In genomic region chr15:71437919-71438318, GRCh38 we compare ENCODE assay signal across 23 cellular contexts.
DNase-seq lines count a peak whose midpoint lies in the region; FAIRE-seq and TF ChIP-seq lines count a peak whose summit lies in the region.
"Had no signal": no experiment of that assay in that cellular context is flagged by ENCODE, and none has a peak within 500 bp of the region (broad histone marks: within the 10 kb centered on the region; RNA-seq: fewer than 3 reads in every experiment).

No MANE protein-coding gene starts in this region.

- H3K36me3 ChIP-seq in H1 (ENCODE audit: control insufficient read depth in 2 of 4, insufficient read depth in 4 of 4, low read length in 3 of 4) (peaks cover 0 to 3% (median 0%) of the 10 kb centered on the region in 4 experiments; a peak in 1 of 8 replicates), H7 (replicated peaks; ENCODE audit: control insufficient read depth, insufficient read depth, low read length) (no peaks in the 10 kb centered on the region)
- H3K36me3 ChIP-seq: neutrophil, thoracic aorta had no signal

- no peak overlapping the region for H2BK20ac ChIP-seq in H1 (ENCODE audit: low read length)

- no peak overlapping the region for H2AFZ ChIP-seq in H1 (ENCODE audit: low read length)

- DNase-seq in ELR (ENCODE audit: low read depth) (peak; percentile 35), M059J (ENCODE audit: low read depth) (peak; percentile 50), H1 (ENCODE audit: low read depth in 1 of 2, low spot score in 2 of 2) (no peak), renal cortical epithelial cell (ENCODE audit: low read depth) (peak; percentile 32), activated T-cell treated with anti-CD3 and anti-CD28 coated beads for 4 hours (no peak), HuH-7 (ENCODE audit: low spot score) (no peak), H7 (no peak)
- DNase-seq: activated CD4-positive, alpha-beta T cell treated with anti-CD3 and anti-CD28 coated beads for 36 hours; activated naive CD4-positive, alpha-beta T cell treated with anti-CD3 and anti-CD28 coated beads, Interleukin-2, amount 10 ng/mL, durations not matched to agents 7 days and 5 days; aorta; CD8-positive, alpha-beta memory T cell; DMS53; HFFc6; NCI-H1436; NCI-H526 treated with DMSO at 0.1 percent for 48 hours; Right ventricle myocardium superior; stimulated activated CD4-positive, alpha-beta T cell treated with anti-CD3 and anti-CD28 coated beads, Interleukin-2, amount 100 ng/mL, for 48 hours; stimulated activated naive CD4-positive, alpha-beta T cell treated with Interleukin-2 at 50 U/mL for 16 hours; T-cell had no signal

- POLR2A ChIA-PET in H1 (lab: Charles Lee; ENCODE audit: partially characterized antibody): no interaction called here

- H3K4me1 ChIP-seq in H1 (replicated peaks in 1 of 4; ENCODE audit: control insufficient read depth in 3 of 4, insufficient read depth in 4 of 4, low read length in 3 of 4): peaks cover 0 to 3% (median under 1%) of the 10 kb centered on the region in 4 experiments; a peak in 2 of 7 replicates

- no peaks in the 10 kb centered on the region for H3K9me3 ChIP-seq in H1 (ENCODE audit: insufficient read depth in 2 of 2, low read depth in 1 of 2, low read length in 1 of 2)
- H3K9me3 ChIP-seq: neutrophil, thoracic aorta had no signal

- 80% methylated on average over 3 of the region's 4 CpGs; no CpG with 5 or more reads in 1 of the 2 experiments for WGBS in H1 (ENCODE audit: extremely low coverage in 1 of 2, insufficient coverage in 1 of 2, insufficient read length in 1 of 2, insufficient replicate concordance in 2 of 2, low coverage in 1 of 2, low lambda C conversion rate in 2 of 2, missing lambda C conversion rate in 1 of 2), 2 experiments

- H3K18ac ChIP-seq in H1 (ENCODE audit: extremely low read depth, low read length): no peak overlapping the region

- no peak overlapping the region for H3K56ac ChIP-seq in H1 (replicated peaks; ENCODE audit: insufficient read length, low read depth, low read length)

- H3K9ac ChIP-seq in H1 (replicated peaks in 1 of 4; ENCODE audit: extremely low read depth in 1 of 4, low read depth in 3 of 4, low read length in 3 of 4): no peak overlapping the region

- TF ChIP-seq EP300 in H1 (IDR thresholded peaks at IDR 0.05; ENCODE audit: borderline replicate concordance in 1 of 2, low read depth in 2 of 2, low read length in 2 of 2): no peak

- H3K23ac ChIP-seq in H1 (ENCODE audit: insufficient read length): no peak overlapping the region

- H3K14ac ChIP-seq in H1 (ENCODE audit: insufficient read length): no peak overlapping the region

- H3K4me3 ChIP-seq in H1 (ENCODE audit: extremely low read depth in 1 of 4, insufficient read depth in 2 of 4, low read depth in 3 of 4, low read length in 4 of 4) (no peak overlapping the region), H7 (ENCODE audit: insufficient read depth, low read depth, low read length) (no peak overlapping the region)
- H3K4me3 ChIP-seq: thoracic aorta had no signal

- CTCF ChIA-PET in H1 (lab: Charles Lee; ENCODE audit: partially characterized antibody): interaction anchor here (0.6 to 1.9 kb wide), 5 partner anchors 26 to 244 kb away, joined by 3 to 11 read pairs (median 3); no protein-coding TSS in a partner anchor

- H2AK5ac ChIP-seq in H1 (ENCODE audit: low read depth, low read length): no peak overlapping the region

- TF ChIP-seq RAD21 in H1 (IDR thresholded peaks at IDR 0.05 in 1 of 2, conservative IDR thresholded peaks at IDR 0.05 in 1 of 2; ENCODE audit: low read depth in 2 of 2, low read length in 2 of 2): no peak

- no peak overlapping the region for H2BK15ac ChIP-seq in H1 (ENCODE audit: low read length)

- peak overlapping the region; percentile 25 for H4K91ac ChIP-seq in H1 (replicated peaks; ENCODE audit: insufficient read length, low read length)

- no peaks in the 10 kb centered on the region for H3K79me1 ChIP-seq in H1 (ENCODE audit: low read depth, low read length)

- H2BK5ac ChIP-seq in H1 (ENCODE audit: low read depth, low read length): no peak overlapping the region

- TF ChIP-seq CTCF in H1 (IDR thresholded peaks at IDR 0.05; ENCODE audit: control extremely low read depth in 1 of 3, insufficient read depth in 1 of 3, low read depth in 1 of 3, low read length in 3 of 3): no peak

- H3K23me2 ChIP-seq in H1 (ENCODE audit: low read depth, low read length): no peaks in the 10 kb centered on the region

- no peak overlapping the region for H2BK120ac ChIP-seq in H1 (replicated peaks; ENCODE audit: low read depth, low read length)

- H3K4me2 ChIP-seq in H1 (ENCODE audit: insufficient read depth in 1 of 2, low read depth in 2 of 2, low read length in 2 of 2): no peak overlapping the region

- no peak overlapping the region for H4K8ac ChIP-seq in H1 (ENCODE audit: extremely low read depth, insufficient read depth, low read length)

- H3K27me3 ChIP-seq in H1 (replicated peaks in 1 of 4; ENCODE audit: control insufficient read depth in 3 of 4, extremely low read depth in 1 of 4, insufficient read depth in 3 of 4, low read length in 3 of 4) (no peaks in the 10 kb centered on the region), H7 (ENCODE audit: control insufficient read depth, insufficient read depth, low read length) (no peaks in the 10 kb centered on the region)
- H3K27me3 ChIP-seq: neutrophil had no signal

- H3K79me2 ChIP-seq in H1 (ENCODE audit: control insufficient read depth in 1 of 2, insufficient read depth in 2 of 2, low read length in 2 of 2): no peaks in the 10 kb centered on the region

- H4K5ac ChIP-seq in H1 (ENCODE audit: insufficient read length, low read depth, low read length): no peak overlapping the region

- no peak overlapping the region for H3K4ac ChIP-seq in H1 (replicated peaks; ENCODE audit: insufficient read length, low read depth, low read length)

- no peak overlapping the region for H3K27ac ChIP-seq in H1 (ENCODE audit: low read depth, low read length)
- H3K27ac ChIP-seq: neutrophil had no signal

- no peak for FAIRE-seq in H1 (lab: Jason Lieb, UNC)
- FAIRE-seq: GM12892, GM19239 had no signal

- no peaks in the 10 kb centered on the region for H4K20me1 ChIP-seq in H1 (replicated peaks in 1 of 2; ENCODE audit: control insufficient read depth in 1 of 2, insufficient read depth in 2 of 2, low read length in 2 of 2)

- TF ChIP-seq POLR2A in H1 (IDR thresholded peaks at IDR 0.05; ENCODE audit: control extremely low read depth in 1 of 2, low read depth in 2 of 2, low read length in 2 of 2): no peak

- no peak overlapping the region for H2BK12ac ChIP-seq in H1 (ENCODE audit: low read depth, low read length)

TF ChIP-seq in H1, 55 proteins besides CTCF, POLR2A, EP300 and RAD21:
- TF ChIP-seq BCL11A (IDR thresholded peaks at IDR 0.05; ENCODE audit: low read depth in 2 of 2, low read length in 2 of 2) (no peak), CHD2 (IDR thresholded peaks at IDR 0.05; ENCODE audit: low read length) (no peak), SIN3A (conservative IDR thresholded peaks at IDR 0.05 in 1 of 2, IDR thresholded peaks at IDR 0.05 in 1 of 2; ENCODE audit: low read depth in 1 of 2, low read length in 2 of 2) (no peak)

Comparison
In these comparisons a context has a peak if more than half of its experiments do, and no peak if none do; other contexts are left out.
1. DNase-seq: peak in ELR (single experiment), M059J (single experiment) and renal cortical epithelial cell (single experiment); none in H1 (0 of 2), activated T-cell treated with anti-CD3 and anti-CD28 coated beads for 4 hours (single experiment), HuH-7 (single experiment) and H7 (single experiment).